16 cellular contexts compared by ENCODE assay signal in genomic region chr14:90213099-90213748, GRCh38. TPM values are rescaled to one million over a fixed set of nuclear protein-coding genes. Genes with fewer than 3 reads are reported as not detected.
DNase-seq lines count a peak whose midpoint lies in the region; ATAC-seq and TF ChIP-seq lines count a peak whose summit lies in the region.
"Had no signal": no experiment of that assay in that cellular context is flagged by ENCODE, and none has a peak within 500 bp of the region (broad histone marks: within the 10 kb centered on the region; RNA-seq: fewer than 3 reads in every experiment).

No MANE protein-coding gene starts in this region.

- H3K27ac ChIP-seq in heart left ventricle (peak overlapping the region in 2 of 12 donors; percentile 33 to 46), sigmoid colon (no peak overlapping the region)
- H3K27ac ChIP-seq: BLaER1 had no signal

- H3K36me3 ChIP-seq in heart left ventricle = no peaks in the 10 kb centered on the region
- H3K36me3 ChIP-seq in sigmoid colon = no peaks in the 10 kb centered on the region
- H3K36me3 ChIP-seq: BLaER1 had no signal

- peak; percentile 25 for DNase-seq in activated CD8-positive, alpha-beta memory T cell treated with anti-CD3 and anti-CD28 coated beads, Interleukin-2, amount 10 ng/mL, durations not matched to agents 7 days and 5 days
- DNase-seq in activated CD8-positive, alpha-beta memory T cell treated with anti-CD3 and anti-CD28 coated beads, Interleukin-2, amount 50 U/mL, for 4 hours = no peak
- peak in 1 of 5 donors; percentile 37 for DNase-seq in heart left ventricle
- DNase-seq in left ventricle myocardium superior = peak; percentile 29
- DNase-seq in sigmoid colon = no peak
- no peak for DNase-seq in NCI-H2227 treated with DMSO at 0.1 percent for 48 hours (lab: John Stamatoyannopoulos, UW)
- DNase-seq: 8988T; Calu3; CD8-positive, alpha-beta T cell; DMS79 treated with DMSO at 0.1 percent for 48 hours; GF-D8; H9 had no signal

- H3K4me3 Mint-ChIP-seq in activated CD8-positive, alpha-beta memory T cell treated with anti-CD3 and anti-CD28 coated beads, Interleukin-2, amount 10 ng/mL, durations not matched to agents 7 days and 5 days = no peak overlapping the region
- H3K4me3 Mint-ChIP-seq: CD14-positive monocyte; CD8-positive, alpha-beta T cell; H9 had no signal

- H3K4me1 ChIP-seq in heart left ventricle (peaks cover 0 to 2% (median 0%) of the 10 kb centered on the region in 12 donors), sigmoid colon (no peaks in the 10 kb centered on the region)
- H3K4me1 ChIP-seq: BLaER1 had no signal

- H3K27me3 ChIP-seq in heart left ventricle = peaks cover 0 to 4% (median 0%) of the 10 kb centered on the region in 9 donors
- H3K27me3 ChIP-seq in sigmoid colon = no peaks in the 10 kb centered on the region
- H3K27me3 ChIP-seq: BLaER1 had no signal

- H3K27me3 Mint-ChIP-seq in activated CD8-positive, alpha-beta memory T cell treated with anti-CD3 and anti-CD28 coated beads, Interleukin-2, amount 10 ng/mL, durations not matched to agents 7 days and 5 days = peaks cover 8% of the 10 kb centered on the region

- TF ChIP-seq CTCF in heart left ventricle (IDR thresholded peaks at IDR 0.05) = no peak
- TF ChIP-seq CTCF in sigmoid colon (IDR thresholded peaks at IDR 0.05) = no peak

- no peak for TF ChIP-seq POLR2A in heart left ventricle (IDR thresholded peaks at IDR 0.05)
- no peak for TF ChIP-seq POLR2A in sigmoid colon (IDR thresholded peaks at IDR 0.05)

- no peak for TF ChIP-seq EP300 in sigmoid colon (IDR thresholded peaks at IDR 0.05)

- no peaks in the 10 kb centered on the region for H3K4me1 Mint-ChIP-seq in activated CD8-positive, alpha-beta memory T cell treated with anti-CD3 and anti-CD28 coated beads, Interleukin-2, amount 10 ng/mL, durations not matched to agents 7 days and 5 days
- H3K4me1 Mint-ChIP-seq: CD14-positive monocyte, H9 had no signal

- H3K9me3 ChIP-seq in heart left ventricle (no peaks in the 10 kb centered on the region), sigmoid colon (no peaks in the 10 kb centered on the region)

- WGBS in heart left ventricle, 4 donors = 54 to 72% (median 57%) methylated on average over 5 to 7 of the region's 7 CpGs
- 86% methylated on average over 7 of the region's 7 CpGs for WGBS in sigmoid colon, 2 donors

- no peak overlapping the region for H3K27ac Mint-ChIP-seq in activated CD8-positive, alpha-beta memory T cell treated with anti-CD3 and anti-CD28 coated beads, Interleukin-2, amount 10 ng/mL, durations not matched to agents 7 days and 5 days
- H3K27ac Mint-ChIP-seq: CD14-positive monocyte; CD8-positive, alpha-beta T cell; H9 had no signal

- no peak for ATAC-seq in activated CD8-positive, alpha-beta memory T cell treated with anti-CD3 and anti-CD28 coated beads, Interleukin-2, amount 10 ng/mL, durations not matched to agents 7 days and 5 days
- ATAC-seq in heart left ventricle = peak; percentile 55 to 78 (median 66)
- ATAC-seq in left ventricle myocardium superior = peak; percentile 90
- ATAC-seq in GM18517 (IDR thresholded peaks at IDR 0.05; ENCODE audit: unreplicated experiment) = no peak
- ATAC-seq: CD8-positive, alpha-beta T cell; HepG2 had no signal

- H3K4me3 ChIP-seq in heart left ventricle = no peak overlapping the region
- no peak overlapping the region for H3K4me3 ChIP-seq in sigmoid colon
- H3K4me3 ChIP-seq: BLaER1 had no signal

- CTCF ChIA-PET in activated CD8-positive, alpha-beta memory T cell treated with anti-CD3 and anti-CD28 coated beads, Interleukin-2, amount 10 ng/mL, durations not matched to agents 7 days and 5 days (lab: Charles Lee) = no interaction called here

- H3K36me3 Mint-ChIP-seq in activated CD8-positive, alpha-beta memory T cell treated with anti-CD3 and anti-CD28 coated beads, Interleukin-2, amount 10 ng/mL, durations not matched to agents 7 days and 5 days = no peaks in the 10 kb centered on the region
- H3K36me3 Mint-ChIP-seq: CD14-positive monocyte; CD8-positive, alpha-beta T cell had no signal

- H3K9me3 Mint-ChIP-seq in activated CD8-positive, alpha-beta memory T cell treated with anti-CD3 and anti-CD28 coated beads, Interleukin-2, amount 10 ng/mL, durations not matched to agents 7 days and 5 days (ENCODE audit: low read depth) = no peaks in the 10 kb centered on the region
- H3K9me3 Mint-ChIP-seq: CD8-positive, alpha-beta T cell had no signal

- intact Hi-C loops in heart left ventricle (cut with DNase I) (no loop called here), left ventricle myocardium superior (cut with micrococcal nuclease) (no loop called here), sigmoid colon (cut with DNase I) (no loop called here)

RNA-seq across cellular contexts. Expression of gene PSMC1, which starts 43.1 kb away (rescaled TPM):
- 100 to 1,000 TPM in 1 of 2 experiments, 10 to 100 TPM in 1; 93.1 to 120 TPM for total RNA-seq in activated CD8-positive, alpha-beta memory T cell treated with anti-CD3 and anti-CD28 coated beads, Interleukin-2, amount 10 ng/mL, durations not matched to agents 7 days and 5 days
- total RNA-seq in heart left ventricle = 100 to 1,000 TPM; 113 to 150 (median 125) TPM
- polyA plus RNA-seq in heart left ventricle = 100 to 1,000 TPM; 193 to 378 TPM
- 122 TPM for total RNA-seq in left ventricle myocardium superior
- 100 to 1,000 TPM in 3 of 4 donors, 10 to 100 TPM in 1; 67.3 to 160 (median 147) TPM for total RNA-seq in sigmoid colon
- polyA plus RNA-seq in sigmoid colon = 100 to 1,000 TPM; 102 to 176 (median 116) TPM

Comparison
In these comparisons a context has a peak if more than half of its experiments do, and no peak if none do; other contexts are left out.
1. DNase-seq: peak in activated CD8-positive, alpha-beta memory T cell treated with anti-CD3 and anti-CD28 coated beads, Interleukin-2, amount 10 ng/mL, durations not matched to agents 7 days and 5 days (single experiment) and left ventricle myocardium superior (single experiment); none in activated CD8-positive, alpha-beta memory T cell treated with anti-CD3 and anti-CD28 coated beads, Interleukin-2, amount 50 U/mL, for 4 hours (single experiment), sigmoid colon (single experiment) and NCI-H2227 treated with DMSO at 0.1 percent for 48 hours (single experiment).
2. ATAC-seq: peak in heart left ventricle (4 of 4) and left ventricle myocardium superior (single experiment); none in activated CD8-positive, alpha-beta memory T cell treated with anti-CD3 and anti-CD28 coated beads, Interleukin-2, amount 10 ng/mL, durations not matched to agents 7 days and 5 days (single experiment) and GM18517 (single experiment).